Comparison of ENCODE assay signal across 8 cellular contexts in the genomic region with DNA sequence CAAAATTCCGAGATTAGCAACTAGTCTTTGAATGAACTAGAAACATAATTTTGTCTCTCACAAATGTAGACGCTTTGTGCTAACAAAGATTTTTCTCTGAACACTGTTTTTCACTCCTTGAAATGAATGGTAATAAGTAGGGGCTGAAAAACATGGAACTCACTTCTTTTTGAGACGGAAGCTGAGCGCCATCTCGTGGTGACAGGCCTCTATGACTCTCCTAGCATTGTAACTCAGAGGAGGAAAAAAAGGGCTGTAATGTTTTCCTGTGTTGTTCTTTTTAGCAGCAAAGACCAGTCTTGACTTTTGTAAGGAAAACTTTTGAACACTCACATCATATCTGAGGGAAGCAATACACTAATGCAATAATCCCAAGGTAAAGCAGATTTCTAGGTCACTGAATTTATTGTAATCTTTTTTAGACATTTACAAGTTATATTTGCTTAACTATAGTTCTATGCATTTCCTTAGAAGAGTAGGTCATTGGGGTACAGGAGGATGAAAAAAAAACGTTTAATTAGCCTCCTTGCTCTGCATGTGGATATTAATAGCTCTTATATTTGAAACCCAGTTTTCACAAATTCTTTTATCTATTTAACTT.
DNase-seq lines count a peak whose midpoint lies in the region; ATAC-seq and TF ChIP-seq lines count a peak whose summit lies in the region.

No MANE protein-coding gene starts in this region.

- no peak overlapping the region for H3K27ac ChIP-seq in DND-41 (ENCODE audit: low read length)

- no peaks in the 10 kb centered on the region for H3K79me2 ChIP-seq in DND-41 (ENCODE audit: insufficient read depth, low read length)

- H3K27me3 Mint-ChIP-seq in activated naive CD8-positive, alpha-beta T cell treated with anti-CD3 and anti-CD28 coated beads, Interleukin-2, amount 50 U/mL, for 24 hours = no peaks in the 10 kb centered on the region

- peak; percentile 56; the same call in 1 of the 3 replicates for ATAC-seq in DND-41 (ENCODE audit: insufficient read depth, low read depth)
- no peak for ATAC-seq in activated naive CD8-positive, alpha-beta T cell treated with anti-CD3 and anti-CD28 coated beads, Interleukin-2, amount 50 U/mL, for 24 hours
- ATAC-seq in HG03095 (IDR thresholded peaks at IDR 0.05; ENCODE audit: unreplicated experiment) = no peak
- ATAC-seq in GM18873 (IDR thresholded peaks at IDR 0.05; ENCODE audit: low FRiP score, unreplicated experiment) = no peak

- no peaks in the 10 kb centered on the region for H3K9me3 Mint-ChIP-seq in activated naive CD8-positive, alpha-beta T cell treated with anti-CD3 and anti-CD28 coated beads, Interleukin-2, amount 50 U/mL, for 24 hours

- H3K4me1 Mint-ChIP-seq in activated naive CD8-positive, alpha-beta T cell treated with anti-CD3 and anti-CD28 coated beads, Interleukin-2, amount 50 U/mL, for 24 hours = no peaks in the 10 kb centered on the region

- H3K9me3 ChIP-seq in DND-41 (ENCODE audit: insufficient read depth, low read length, severe bottlenecking) = no peaks in the 10 kb centered on the region

- H3K4me2 ChIP-seq in DND-41 (ENCODE audit: insufficient read depth, low read length) = no peak overlapping the region

- H3K4me3 ChIP-seq in DND-41 (ENCODE audit: low read depth in 1 of 2, low read length in 2 of 2) = no peak overlapping the region

- no peak overlapping the region for H2AFZ ChIP-seq in DND-41 (ENCODE audit: low read depth, low read length)

- H3K4me3 Mint-ChIP-seq in activated naive CD8-positive, alpha-beta T cell treated with anti-CD3 and anti-CD28 coated beads, Interleukin-2, amount 50 U/mL, for 24 hours = no peak overlapping the region

- H3K36me3 Mint-ChIP-seq in activated naive CD8-positive, alpha-beta T cell treated with anti-CD3 and anti-CD28 coated beads, Interleukin-2, amount 50 U/mL, for 24 hours (ENCODE audit: low read depth) = no peaks in the 10 kb centered on the region

- H3K36me3 ChIP-seq in DND-41 (ENCODE audit: insufficient read depth, low read length) = no peaks in the 10 kb centered on the region

- no peaks in the 10 kb centered on the region for H3K27me3 ChIP-seq in DND-41 (ENCODE audit: insufficient read depth, low read length, poor library complexity)

- H3K27ac Mint-ChIP-seq in activated naive CD8-positive, alpha-beta T cell treated with anti-CD3 and anti-CD28 coated beads, Interleukin-2, amount 50 U/mL, for 24 hours = no peak overlapping the region

- no peak overlapping the region for H3K9ac ChIP-seq in DND-41 (ENCODE audit: low read depth, low read length)

- DNase-seq in DND-41 (peak; percentile 40), HCEC 1CT (peak; percentile 60), NCI-H2196 (lab: John Stamatoyannopoulos, UW; ENCODE audit: unreplicated experiment) (peak; percentile 69), hippocampal formation (lab: John Stamatoyannopoulos, UW) (peak; percentile 72 to 93)
- DNase-seq in activated naive CD8-positive, alpha-beta T cell treated with anti-CD3 and anti-CD28 coated beads, Interleukin-2, amount 50 U/mL, for 24 hours = peak; percentile 27
- DNase-seq in stimulated activated CD8-positive, alpha-beta memory T cell treated with anti-CD3 and anti-CD28 coated beads, Interleukin-4, amount 100 ng/mL, for 48 hours = peak; percentile 48

- H4K20me1 ChIP-seq in DND-41 (ENCODE audit: insufficient read depth, low read length) = no peaks in the 10 kb centered on the region

- peak; percentile 82 for TF ChIP-seq CTCF in DND-41 (IDR thresholded peaks at IDR 0.05; ENCODE audit: borderline replicate concordance, extremely low read depth, low read length, poor library complexity, severe bottlenecking)

- no peaks in the 10 kb centered on the region for H3K4me1 ChIP-seq in DND-41 (ENCODE audit: insufficient read depth, low read length)

Comparison
In these comparisons a context has a peak if more than half of its experiments do, and no peak if none do; other contexts are left out.
1. DNase-seq: peak in every context shown above with its lines; median percentile 82 in hippocampal formation; 69 in NCI-H2196; 60 in HCEC 1CT; 48 in stimulated activated CD8-positive, alpha-beta memory T cell treated with anti-CD3 and anti-CD28 coated beads, Interleukin-4, amount 100 ng/mL, for 48 hours; 40 in DND-41; 27 in activated naive CD8-positive, alpha-beta T cell treated with anti-CD3 and anti-CD28 coated beads, Interleukin-2, amount 50 U/mL, for 24 hours.